ENCODE assay signal across 35 cellular contexts in the genomic region with DNA sequence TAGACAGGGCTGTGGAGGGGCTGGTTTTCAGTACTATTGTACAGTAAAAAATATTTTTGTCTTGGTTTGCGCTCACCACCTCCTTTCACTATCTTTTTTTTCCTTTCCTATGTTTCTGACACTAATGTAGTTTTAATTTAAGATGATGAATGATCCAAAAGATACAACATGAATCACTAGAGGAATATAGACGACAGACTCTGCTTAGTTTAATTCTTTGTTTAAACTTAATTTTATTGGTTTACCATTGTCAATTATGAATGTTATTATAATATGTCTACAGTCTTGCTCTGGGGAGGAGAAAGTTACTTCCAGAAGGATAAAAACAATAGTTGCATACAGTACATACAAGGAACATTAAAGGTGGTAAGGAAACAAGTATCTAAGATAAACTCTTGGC.
"Had no signal": no experiment of that assay in that cellular context is flagged by ENCODE, and none has a peak within 500 bp of the region (broad histone marks: within the 10 kb centered on the region; RNA-seq: fewer than 3 reads in every experiment).

No MANE protein-coding gene starts in this region.

- H3K4me3 ChIP-seq: MG63 had no signal

- H3K9ac ChIP-seq: KMS-11 had no signal

- H3K4me2 ChIP-seq: KMS-11 had no signal

- H3K36me3 ChIP-seq: MG63 had no signal

- H3K9me3 ChIP-seq: MG63 had no signal

- H3K27ac ChIP-seq: KMS-11 had no signal

- H3K27me3 ChIP-seq: MG63 had no signal

- DNase-seq: Karpas-422, Kasumi-1, MG63, MM.1S, MV-4-11, NCI-H1048, NCI-H1092, NCI-H1092 treated with DMSO at 0.1 percent for 48 hours, NCI-H1105, NCI-H1105 treated with DMSO at 0.1 percent for 48 hours, NCI-H1417, NCI-H1417 treated with DMSO at 0.1 percent for 48 hours, NCI-H1436, NCI-H1436 treated with DMSO at 0.1 percent for 48 hours, NCI-H146, NCI-H1694, NCI-H1694 treated with DMSO at 0.1 percent for 48 hours, NCI-H187, NCI-H187 treated with DMSO at 0.1 percent for 48 hours, NCI-H1930, NCI-H2029, NCI-H2029 treated with DMSO at 0.1 percent for 48 hours, NCI-H2081, NCI-H2081 treated with DMSO at 0.1 percent for 48 hours, NCI-H2107, NCI-H2171, NCI-H2171 treated with DMSO at 0.1 percent for 48 hours, NCI-H2227 treated with DMSO at 0.1 percent for 48 hours, NCI-H226, NCI-H345, NCI-H446, NCI-H510A, NCI-H510A treated with DMSO at 0.1 percent for 48 hours, NCI-H524 had no signal
